Comparison of ENCODE assay signal across 37 cellular contexts in the genomic region with DNA sequence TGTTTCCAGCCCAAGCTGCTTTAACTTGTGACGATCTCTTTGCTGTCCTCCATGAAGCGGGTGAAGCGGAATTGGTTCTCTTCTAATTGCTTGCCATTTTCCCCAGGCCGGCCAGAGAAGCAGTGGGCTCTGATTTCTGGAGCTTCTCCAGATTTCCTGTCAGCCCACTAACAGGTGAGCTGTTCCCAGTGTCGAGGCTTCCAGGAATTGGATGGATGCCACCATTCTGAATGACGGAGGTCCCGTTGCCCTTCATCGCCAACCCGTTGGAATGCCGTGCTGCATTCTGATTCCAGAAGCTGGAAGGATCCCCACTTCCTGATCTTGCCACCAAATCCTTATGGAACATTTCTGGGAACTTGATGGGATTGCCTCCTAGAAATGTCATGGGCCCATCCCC. TPM values are rescaled to one million over a fixed set of nuclear protein-coding genes. Genes with fewer than 3 reads are reported as not detected.
"Had no signal": no experiment of that assay in that cellular context is flagged by ENCODE, and none has a peak within 500 bp of the region (broad histone marks: within the 10 kb centered on the region; RNA-seq: fewer than 3 reads in every experiment).

No MANE protein-coding gene starts in this region.

- H3K36me3 ChIP-seq: MG63 had no signal

- H3K4me3 ChIP-seq: MG63 had no signal

- H3K27ac ChIP-seq: KMS-11 had no signal

- H3K9me3 ChIP-seq: MG63 had no signal

- H3K27me3 ChIP-seq: MG63 had no signal

- DNase-seq: Karpas-422, Kasumi-1, KG1, MG63, MM.1S, MV-4-11, NCI-H1048, NCI-H1092, NCI-H1092 treated with DMSO at 0.1 percent for 48 hours, NCI-H1105, NCI-H1105 treated with DMSO at 0.1 percent for 48 hours, NCI-H1417, NCI-H1417 treated with DMSO at 0.1 percent for 48 hours, NCI-H1436, NCI-H1436 treated with DMSO at 0.1 percent for 48 hours, NCI-H146, NCI-H1694 treated with DMSO at 0.1 percent for 48 hours, NCI-H187, NCI-H187 treated with DMSO at 0.1 percent for 48 hours, NCI-H1930, NCI-H2029, NCI-H2029 treated with DMSO at 0.1 percent for 48 hours, NCI-H2081, NCI-H2081 treated with DMSO at 0.1 percent for 48 hours, NCI-H2107, NCI-H2171, NCI-H2171 treated with DMSO at 0.1 percent for 48 hours, NCI-H2227 treated with DMSO at 0.1 percent for 48 hours, NCI-H226, NCI-H345, NCI-H446, NCI-H446 treated with DMSO at 0.1 percent for 48 hours, NCI-H510A had no signal

RNA-seq across cellular contexts. Expression of a gene that starts 31.0 kb away (rescaled TPM):
- total RNA-seq: LHCN-M2, MCF 10A, NCI-H460 had no signal
